Comparison of ENCODE assay signal across 8 cellular contexts in the genomic region with DNA sequence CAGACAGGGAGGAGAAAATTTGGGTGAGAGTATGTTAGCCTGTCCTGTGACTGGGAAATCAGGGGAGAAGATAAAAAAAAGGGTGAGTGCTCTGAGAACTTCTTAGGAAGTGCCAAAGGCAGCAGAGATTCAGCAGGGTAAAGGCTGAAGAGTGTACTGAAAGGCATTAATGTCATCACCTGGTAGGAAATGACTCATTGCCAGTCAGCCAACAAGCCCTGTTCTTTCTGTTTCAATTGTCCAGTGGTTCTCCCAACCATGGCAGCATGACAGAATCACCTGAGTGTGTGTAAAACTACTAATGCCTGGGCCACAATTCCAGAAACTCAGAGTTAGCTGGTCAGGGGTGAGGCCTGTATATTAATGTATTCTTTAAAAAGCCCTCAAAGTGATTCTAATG.
DNase-seq lines count a peak whose midpoint lies in the region; ATAC-seq and TF ChIP-seq lines count a peak whose summit lies in the region.

No MANE protein-coding gene starts in this region.

- no peak for TF ChIP-seq CTCF in MM.1S (IDR thresholded peaks at IDR 0.05; ENCODE audit: low read length)
- no peak for TF ChIP-seq CTCF in body of pancreas (IDR thresholded peaks at IDR 0.05)
- TF ChIP-seq CTCF in sigmoid colon (IDR thresholded peaks at IDR 0.05), result no peak
- no peak for TF ChIP-seq CTCF in chondrocyte (IDR thresholded peaks at IDR 0.05)

- H3K36me3 ChIP-seq in MM.1S (replicated peaks; ENCODE audit: insufficient read depth, low read length) (peaks cover 9% of the 10 kb centered on the region; the same call in 1 of the 2 replicates), body of pancreas (replicated peaks in 1 of 2; ENCODE audit: insufficient read depth in 1 of 2, low read depth in 2 of 2) (no peaks in the 10 kb centered on the region), sigmoid colon (peaks cover 0 to 14% (median 0%) of the 10 kb centered on the region in 4 donors)

- H3K9ac ChIP-seq in MM.1S (ENCODE audit: low read length), result no peak overlapping the region

- H3K9me2 ChIP-seq in MM.1S (replicated peaks; ENCODE audit: insufficient read depth, low read length), result no peaks in the 10 kb centered on the region

- no peak overlapping the region for H3K4me3 Mint-ChIP-seq in chondrocyte (ENCODE audit: unreplicated experiment)

- H3K79me2 ChIP-seq in MM.1S (ENCODE audit: low read length), result no peaks in the 10 kb centered on the region

- H3K27ac ChIP-seq in MM.1S (ENCODE audit: low read length) (peak overlapping the region; percentile 69; the same call in 1 of the 2 replicates), body of pancreas (no peak overlapping the region), sigmoid colon (no peak overlapping the region)

- ATAC-seq in GM18502 (IDR thresholded peaks at IDR 0.05; ENCODE audit: poor library complexity, unreplicated experiment), result peak; percentile 94
- ATAC-seq in body of pancreas, result no peak

- peaks cover 18% of the 10 kb centered on the region for H3K4me1 ChIP-seq in MM.1S (ENCODE audit: low read length)
- H3K4me1 ChIP-seq in body of pancreas, result peaks cover 4% of the 10 kb centered on the region
- H3K4me1 ChIP-seq in sigmoid colon, result no peaks in the 10 kb centered on the region

- no peaks in the 10 kb centered on the region for H3K9me3 Mint-ChIP-seq in chondrocyte (ENCODE audit: low read depth)

- peaks cover 10% of the 10 kb centered on the region for H3K4me1 Mint-ChIP-seq in chondrocyte (ENCODE audit: low read depth)

- TF ChIP-seq POLR2A in body of pancreas (IDR thresholded peaks at IDR 0.05) (no peak), sigmoid colon (IDR thresholded peaks at IDR 0.05) (no peak)

- no peak for TF ChIP-seq EP300 in sigmoid colon (IDR thresholded peaks at IDR 0.05)

- intact Hi-C loops in body of pancreas (cut with DNase I) (no loop called here), sigmoid colon (cut with DNase I) (no loop called here)

- H2AFZ ChIP-seq in MM.1S (ENCODE audit: low read length), result no peak overlapping the region

- H3K36me3 Mint-ChIP-seq in chondrocyte (ENCODE audit: low read depth), result peaks cover 5% of the 10 kb centered on the region

- DNase-seq in H4 (ENCODE audit: low spot score), result peak; percentile 39
- DNase-seq in MM.1S, result peak; percentile 75
- peak; percentile 35 for DNase-seq in iPS-NIHi11 (ENCODE audit: low spot score)
- no peak for DNase-seq in body of pancreas
- no peak for DNase-seq in amygdala (lab: John Stamatoyannopoulos, UW)
- DNase-seq in sigmoid colon, result no peak
- no peak for DNase-seq in chondrocyte (ENCODE audit: low spot score)

- peak overlapping the region; percentile 51 for H3K4me2 ChIP-seq in MM.1S (ENCODE audit: low read depth, low read length)

- H3K4me3 ChIP-seq in MM.1S (ENCODE audit: low read length) (no peak overlapping the region), body of pancreas (no peak overlapping the region), sigmoid colon (no peak overlapping the region)

- H3K9me3 ChIP-seq in MM.1S (replicated peaks; ENCODE audit: insufficient read depth, low read length) (no peaks in the 10 kb centered on the region), body of pancreas (no peaks in the 10 kb centered on the region), sigmoid colon (no peaks in the 10 kb centered on the region)

- H3K27me3 ChIP-seq in MM.1S (replicated peaks; ENCODE audit: insufficient read depth, low read length), result no peaks in the 10 kb centered on the region
- H3K27me3 ChIP-seq in body of pancreas, result no peaks in the 10 kb centered on the region
- H3K27me3 ChIP-seq in sigmoid colon, result no peaks in the 10 kb centered on the region

- no peaks in the 10 kb centered on the region for H4K20me1 ChIP-seq in MM.1S (ENCODE audit: insufficient read depth, low read length)

- H3K27ac Mint-ChIP-seq in chondrocyte (ENCODE audit: unreplicated experiment), result no peak overlapping the region

- peaks cover 16% of the 10 kb centered on the region for H3F3A ChIP-seq in MM.1S (ENCODE audit: insufficient read depth, low read length)

- H3K27me3 Mint-ChIP-seq in chondrocyte (ENCODE audit: low read depth), result no peaks in the 10 kb centered on the region

Comparison
In these comparisons a context has a peak if more than half of its experiments do, and no peak if none do; other contexts are left out.
1. DNase-seq: peak in H4 (single experiment), MM.1S (single experiment) and iPS-NIHi11 (single experiment); none in body of pancreas (0 of 4), amygdala (0 of 56), sigmoid colon (single experiment) and chondrocyte (single experiment).